10 cellular contexts compared by ENCODE assay signal in genomic region chr4:184747034-184747830, GRCh38. TPM values are rescaled to one million over a fixed set of nuclear protein-coding genes. Genes with fewer than 3 reads are reported as not detected.
DNase-seq lines count a peak whose midpoint lies in the region; ATAC-seq and TF ChIP-seq lines count a peak whose summit lies in the region.
"Had no signal": no experiment of that assay in that cellular context is flagged by ENCODE, and none has a peak within 500 bp of the region (broad histone marks: within the 10 kb centered on the region; RNA-seq: fewer than 3 reads in every experiment).

No MANE protein-coding gene starts in this region.

- TF ChIP-seq RAD21 in Ishikawa (IDR thresholded peaks at IDR 0.05; ENCODE audit: low read depth) = no peak

- no peak overlapping the region for H4K8ac ChIP-seq in mesendoderm (ENCODE audit: low read depth, low read length)

- H3K9me3 ChIP-seq in colonic mucosa (no peaks in the 10 kb centered on the region), tibial nerve (no peaks in the 10 kb centered on the region)

- no peak overlapping the region for H3K4ac ChIP-seq in mesendoderm (ENCODE audit: low read depth, low read length)

- H3K9me3 Mint-ChIP-seq in activated CD8-positive, alpha-beta T cell treated with anti-CD3 and anti-CD28 coated beads, Interleukin-2, amount 10 ng/mL, durations not matched to agents 7 days and 5 days (ENCODE audit: insufficient read depth) = no peaks in the 10 kb centered on the region
- H3K9me3 Mint-ChIP-seq: activated T-cell treated with anti-CD3 and anti-CD28 coated beads, Interleukin-2, amount 50 U/mL, for 24 hours had no signal

- H3K79me2 ChIP-seq in mesendoderm (ENCODE audit: control insufficient read depth, insufficient read depth, low read length) = no peaks in the 10 kb centered on the region

- CTCF ChIA-PET in activated CD8-positive, alpha-beta T cell treated with anti-CD3 and anti-CD28 coated beads, Interleukin-2, amount 10 ng/mL, durations not matched to agents 7 days and 5 days (lab: Charles Lee) = interaction anchor here (1.3 to 2.9 kb wide), 2 partner anchors 49 to 73 kb away, joined by 3 to 32 read pairs; no protein-coding TSS in a partner anchor

- no peak overlapping the region for H2BK15ac ChIP-seq in mesendoderm (replicated peaks; ENCODE audit: low read depth)

- no peaks in the 10 kb centered on the region for H3K79me1 ChIP-seq in mesendoderm (ENCODE audit: low read length)

- H4K5ac ChIP-seq in mesendoderm (ENCODE audit: low read length) = no peak overlapping the region

- no peak overlapping the region for H3K23ac ChIP-seq in mesendoderm (ENCODE audit: low read length)

- H3K27ac ChIP-seq in colonic mucosa (peak overlapping the region; percentile 72), mesendoderm (ENCODE audit: low read depth, low read length) (no peak overlapping the region), tibial nerve (peak overlapping the region; percentile 62 to 87 (median 72))

- H3K9ac ChIP-seq in colonic mucosa (ENCODE audit: low read depth in 2 of 2, low read length in 2 of 2) = peak overlapping the region in 1 of 2 donors; percentile 4
- no peak overlapping the region for H3K9ac ChIP-seq in mesendoderm (ENCODE audit: low read length)

- TF ChIP-seq CTCF in colonic mucosa (IDR thresholded peaks at IDR 0.05) = no peak
- no peak for TF ChIP-seq CTCF in tibial nerve (IDR thresholded peaks at IDR 0.05)

- WGBS in mesendoderm (ENCODE audit: extremely low coverage, insufficient coverage, low lambda C conversion rate) = no CpG with 5 or more reads among the region's 4 CpGs
- 81 to 86% methylated on average over 3 to 4 of the region's 4 CpGs for WGBS in tibial nerve, 2 donors

- intact Hi-C loops in colonic mucosa (cut with DNase I) = loop anchor here (5.0 kb wide), 1 partner anchor 240 kb away; no protein-coding TSS in a partner anchor

- no peak for TF ChIP-seq POLR2A in tibial nerve (IDR thresholded peaks at IDR 0.05)

- DNase-seq in colonic mucosa (peak; percentile 76), mesendoderm (peak; percentile 42), tibial nerve (ENCODE audit: low spot score in 2 of 2) (peak in 1 of 2 donors; percentile 16), amygdala (lab: John Stamatoyannopoulos, UW) (no peak), T1000 (lab: John Stamatoyannopoulos, UW) (no peak)
- no peak for DNase-seq in activated CD4-positive, alpha-beta T cell treated with anti-CD3 and anti-CD28 coated beads for 48 hours
- no peak for DNase-seq in activated CD8-positive, alpha-beta T cell treated with anti-CD3 and anti-CD28 coated beads, Interleukin-2, amount 10 ng/mL, durations not matched to agents 7 days and 5 days
- DNase-seq: activated T-cell treated with anti-CD3 and anti-CD28 coated beads, Interleukin-2, amount 50 U/mL, for 24 hours; stimulated activated naive CD8-positive, alpha-beta T cell treated with anti-CD3 and anti-CD28 coated beads, Interleukin-15, Interleukin-2, amounts not matched to agents 100 U/mL and 50 U/mL, for 24 hours had no signal

- POLR2A ChIA-PET in activated CD8-positive, alpha-beta T cell treated with anti-CD3 and anti-CD28 coated beads, Interleukin-2, amount 10 ng/mL, durations not matched to agents 7 days and 5 days (lab: Charles Lee) = interaction anchor here (0.7 to 0.9 kb wide), 2 partner anchors 13 to 15 kb away, joined by 3 read pairs; partner anchors contain the start of gene CENPU

- TF ChIP-seq EP300 in Ishikawa (IDR thresholded peaks at IDR 0.05; ENCODE audit: borderline replicate concordance) (no peak), tibial nerve (IDR thresholded peaks at IDR 0.05) (no peak)

- no peak overlapping the region for H3K18ac ChIP-seq in mesendoderm (ENCODE audit: low read length)

- H3K4me1 Mint-ChIP-seq in activated CD8-positive, alpha-beta T cell treated with anti-CD3 and anti-CD28 coated beads, Interleukin-2, amount 10 ng/mL, durations not matched to agents 7 days and 5 days (ENCODE audit: low read depth) = peaks cover 15% of the 10 kb centered on the region

- no peak overlapping the region for H3K27ac Mint-ChIP-seq in activated CD8-positive, alpha-beta T cell treated with anti-CD3 and anti-CD28 coated beads, Interleukin-2, amount 10 ng/mL, durations not matched to agents 7 days and 5 days
- H3K27ac Mint-ChIP-seq: activated T-cell treated with anti-CD3 and anti-CD28 coated beads, Interleukin-2, amount 50 U/mL, for 24 hours had no signal

- H3K27me3 ChIP-seq in colonic mucosa (no peaks in the 10 kb centered on the region), mesendoderm (ENCODE audit: insufficient read depth, low read length, poor library complexity) (no peaks in the 10 kb centered on the region), tibial nerve (no peaks in the 10 kb centered on the region)

- no peak for ATAC-seq in activated CD8-positive, alpha-beta T cell treated with anti-CD3 and anti-CD28 coated beads, Interleukin-2, amount 10 ng/mL, durations not matched to agents 7 days and 5 days
- ATAC-seq: stimulated activated naive CD8-positive, alpha-beta T cell treated with anti-CD3 and anti-CD28 coated beads, Interleukin-15, Interleukin-2, amounts not matched to agents 100 U/mL and 50 U/mL, for 24 hours had no signal

- no peaks in the 10 kb centered on the region for H3K36me3 Mint-ChIP-seq in activated CD8-positive, alpha-beta T cell treated with anti-CD3 and anti-CD28 coated beads, Interleukin-2, amount 10 ng/mL, durations not matched to agents 7 days and 5 days (ENCODE audit: low read depth)

- peaks cover 5% of the 10 kb centered on the region for H3K27me3 Mint-ChIP-seq in activated CD8-positive, alpha-beta T cell treated with anti-CD3 and anti-CD28 coated beads, Interleukin-2, amount 10 ng/mL, durations not matched to agents 7 days and 5 days (ENCODE audit: low read depth)
- H3K27me3 Mint-ChIP-seq: activated T-cell treated with anti-CD3 and anti-CD28 coated beads, Interleukin-2, amount 50 U/mL, for 24 hours had no signal

- H3K4me3 ChIP-seq in colonic mucosa (no peak overlapping the region), mesendoderm (ENCODE audit: low read length) (no peak overlapping the region), tibial nerve (no peak overlapping the region)

- no peak overlapping the region for H3K4me3 Mint-ChIP-seq in activated CD8-positive, alpha-beta T cell treated with anti-CD3 and anti-CD28 coated beads, Interleukin-2, amount 10 ng/mL, durations not matched to agents 7 days and 5 days
- H3K4me3 Mint-ChIP-seq: activated T-cell treated with anti-CD3 and anti-CD28 coated beads, Interleukin-2, amount 50 U/mL, for 24 hours had no signal

- H2BK120ac ChIP-seq in mesendoderm (ENCODE audit: low read depth, low read length) = no peak overlapping the region

- no peak overlapping the region for H3K56ac ChIP-seq in mesendoderm (ENCODE audit: low read length)

- no peak overlapping the region for H2BK5ac ChIP-seq in mesendoderm (ENCODE audit: low read length)

- no peaks in the 10 kb centered on the region for H3K36me3 ChIP-seq in colonic mucosa
- no peaks in the 10 kb centered on the region for H3K36me3 ChIP-seq in mesendoderm (ENCODE audit: control insufficient read depth, insufficient read depth, low read length)
- no peaks in the 10 kb centered on the region for H3K36me3 ChIP-seq in tibial nerve

- H3K4me1 ChIP-seq in colonic mucosa = peaks cover 15% of the 10 kb centered on the region
- peaks cover 2% of the 10 kb centered on the region for H3K4me1 ChIP-seq in mesendoderm (ENCODE audit: control insufficient read depth, low read depth, low read length)
- peaks cover 0 to 40% (median 21%) of the 10 kb centered on the region in 4 donors for H3K4me1 ChIP-seq in tibial nerve

- H3K4me2 ChIP-seq in mesendoderm (ENCODE audit: low read length) = no peak overlapping the region

- H2AK5ac ChIP-seq in mesendoderm (ENCODE audit: low read length) = no peak overlapping the region

TF ChIP-seq in Ishikawa, 13 proteins besides CTCF, POLR2A, EP300 and RAD21:
- TF ChIP-seq CEBPB (IDR thresholded peaks at IDR 0.05) (no peak), TEAD4 (IDR thresholded peaks at IDR 0.05) (no peak), NFIC (IDR thresholded peaks at IDR 0.05) (no peak), FOXM1 (IDR thresholded peaks at IDR 0.05; ENCODE audit: borderline replicate concordance, low read depth) (0 out of 2 replicates have a peak, but pooled peaks have one; percentile 3), YY1 (IDR thresholded peaks at IDR 0.05; ENCODE audit: low read depth) (peak; percentile 59; the same call in 1 of the 2 replicates), MAX (IDR thresholded peaks at IDR 0.05) (no peak), CREB1 (IDR thresholded peaks at IDR 0.05; ENCODE audit: low read depth) (no peak)
TF ChIP-seq in Ishikawa: peak in this region for 2.

RNA-seq across cellular contexts. Expression of gene CENPU, which starts 13.3 kb away (rescaled TPM):
- total RNA-seq in colonic mucosa = 10 to 100 TPM; 11.4 to 28.1 TPM
- 103 TPM for polyA plus RNA-seq in mesendoderm (2013, experiment 1 of 2)
- polyA plus RNA-seq in mesendoderm (2013, experiment 2 of 2) = 103 TPM
- 1 to 10 TPM; 1.0 to 3.0 (median 1.8) TPM for total RNA-seq in tibial nerve
- 10 to 100 TPM; 58.7 to 59.1 TPM for total RNA-seq in activated CD8-positive, alpha-beta T cell treated with anti-CD3 and anti-CD28 coated beads, Interleukin-2, amount 10 ng/mL, durations not matched to agents 7 days and 5 days

Comparison
In these comparisons a context has a peak if more than half of its experiments do, and no peak if none do; other contexts are left out.
1. DNase-seq: peak in colonic mucosa (single experiment) and mesendoderm (single experiment); none in amygdala (0 of 56), activated CD4-positive, alpha-beta T cell treated with anti-CD3 and anti-CD28 coated beads for 48 hours (single experiment), activated CD8-positive, alpha-beta T cell treated with anti-CD3 and anti-CD28 coated beads, Interleukin-2, amount 10 ng/mL, durations not matched to agents 7 days and 5 days (single experiment) and T1000 (single experiment).